2 cellular contexts compared by ENCODE assay signal in genomic region chr20:46341374-46342044, GRCh38.
A peak's percentile ranks its signal among the peaks of the same experiment; 100 is the strongest.
TF ChIP-seq lines count a peak whose summit lies in the region.

No MANE protein-coding gene starts in this region.

TF ChIP-seq in HepG2, 621 proteins besides CTCF, POLR2A, EP300 and RAD21:
- TF ChIP-seq, protein P1, sequence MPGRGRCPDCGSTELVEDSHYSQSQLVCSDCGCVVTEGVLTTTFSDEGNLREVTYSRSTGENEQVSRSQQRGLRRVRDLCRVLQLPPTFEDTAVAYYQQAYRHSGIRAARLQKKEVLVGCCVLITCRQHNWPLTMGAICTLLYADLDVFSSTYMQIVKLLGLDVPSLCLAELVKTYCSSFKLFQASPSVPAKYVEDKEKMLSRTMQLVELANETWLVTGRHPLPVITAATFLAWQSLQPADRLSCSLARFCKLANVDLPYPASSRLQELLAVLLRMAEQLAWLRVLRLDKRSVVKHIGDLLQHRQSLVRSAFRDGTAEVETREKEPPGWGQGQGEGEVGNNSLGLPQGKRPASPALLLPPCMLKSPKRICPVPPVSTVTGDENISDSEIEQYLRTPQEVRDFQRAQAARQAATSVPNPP (CRISPR knock-in tag; IDR thresholded peaks at IDR 0.05): no peak
- TF ChIP-seq ZNF280B (CRISPR knock-in tag; IDR thresholded peaks at IDR 0.05; ENCODE audit: borderline replicate concordance): 0 out of 2 replicates have a peak, but pooled peaks have one; percentile 82
- no peak for TF ChIP-seq ZNF543 (CRISPR knock-in tag; IDR thresholded peaks at IDR 0.05)
- TF ChIP-seq MATR3 (CRISPR knock-in tag; IDR thresholded peaks at IDR 0.05): 0 out of 2 replicates have a peak, but pooled peaks have one; percentile 76
- 0 out of 2 replicates have a peak, but pooled peaks have one; percentile 31 for TF ChIP-seq KDM2A (CRISPR knock-in tag; IDR thresholded peaks at IDR 0.05; ENCODE audit: borderline replicate concordance, low read depth)
- TF ChIP-seq POLR2AphosphoS2 (IDR thresholded peaks at IDR 0.05; ENCODE audit: low read depth, low read length): 0 out of 2 replicates have a peak, but pooled peaks have one; percentile 17

TF ChIP-seq in K562, 482 proteins besides CTCF, POLR2A, EP300 and RAD21:
- TF ChIP-seq ZBTB1 (CRISPR knock-in tag; IDR thresholded peaks at IDR 0.05; ENCODE audit: borderline replicate concordance, low read depth): no peak
- 0 out of 2 replicates have a peak, but pooled peaks have one; percentile 12 for TF ChIP-seq POLR2G (IDR thresholded peaks at IDR 0.05; ENCODE audit: low read depth, low read length)
- TF ChIP-seq, protein P2, sequence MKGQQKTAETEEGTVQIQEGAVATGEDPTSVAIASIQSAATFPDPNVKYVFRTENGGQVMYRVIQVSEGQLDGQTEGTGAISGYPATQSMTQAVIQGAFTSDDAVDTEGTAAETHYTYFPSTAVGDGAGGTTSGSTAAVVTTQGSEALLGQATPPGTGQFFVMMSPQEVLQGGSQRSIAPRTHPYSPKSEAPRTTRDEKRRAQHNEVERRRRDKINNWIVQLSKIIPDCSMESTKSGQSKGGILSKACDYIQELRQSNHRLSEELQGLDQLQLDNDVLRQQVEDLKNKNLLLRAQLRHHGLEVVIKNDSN (CRISPR knock-in tag; IDR thresholded peaks at IDR 0.05): no peak
- peak; percentile 54 for TF ChIP-seq RFX1 (IDR thresholded peaks at IDR 0.05)
- TF ChIP-seq LEF1 (IDR thresholded peaks at IDR 0.05): no peak
- TF ChIP-seq BRCA1 (IDR thresholded peaks at IDR 0.05): no peak
- no peak for TF ChIP-seq BRCA1 (CRISPR knock-in tag; IDR thresholded peaks at IDR 0.05)
- no peak for TF ChIP-seq HNRNPK (IDR thresholded peaks at IDR 0.05; ENCODE audit: low read depth, low read length, poor library complexity, severe bottlenecking)
